8 cellular contexts compared by ENCODE assay signal in genomic region chr1:212432706-212433576, GRCh38. TPM values are rescaled to one million over a fixed set of nuclear protein-coding genes. Genes with fewer than 3 reads are reported as not detected.
DNase-seq lines count a peak whose midpoint lies in the region; ATAC-seq and TF ChIP-seq lines count a peak whose summit lies in the region.

Gene NENF, plus strand, starts transcription at chr1:212432920. Its CDS starts 24 bp downstream, at chr1:212432944.

- no peaks in the 10 kb centered on the region for H3K36me3 Mint-ChIP-seq in activated T-helper 2 cell treated with anti-CD3 and anti-CD28 coated beads, Interferon-gamma antibody, Interleukin-2, Interleukin-4, amounts not matched to agents 10 μg/mL and 5 μg/mL and 100 μg/mL, durations not matched to agents 14 hours and 24 hours and 36 hours (ENCODE audit: low read depth)
- peaks cover 4% of the 10 kb centered on the region for H3K36me3 Mint-ChIP-seq in nephron (ENCODE audit: low read depth)
- no peaks in the 10 kb centered on the region for H3K36me3 Mint-ChIP-seq in stimulated activated naive CD8-positive, alpha-beta T cell treated with anti-CD3 and anti-CD28 coated beads, Interleukin-15, Interleukin-2, amounts not matched to agents 100 ng/mL and 50 ng/mL, for 24 hours (ENCODE audit: low read depth)

- H3K4me1 Mint-ChIP-seq in activated T-helper 2 cell treated with anti-CD3 and anti-CD28 coated beads, Interferon-gamma antibody, Interleukin-2, Interleukin-4, amounts not matched to agents 10 μg/mL and 5 μg/mL and 100 μg/mL, durations not matched to agents 14 hours and 24 hours and 36 hours (ENCODE audit: low read depth): peaks cover 27% of the 10 kb centered on the region
- peaks cover 10% of the 10 kb centered on the region for H3K4me1 Mint-ChIP-seq in nephron
- peaks cover 33% of the 10 kb centered on the region for H3K4me1 Mint-ChIP-seq in stimulated activated naive CD8-positive, alpha-beta T cell treated with anti-CD3 and anti-CD28 coated beads, Interleukin-15, Interleukin-2, amounts not matched to agents 100 ng/mL and 50 ng/mL, for 24 hours (ENCODE audit: low read depth)

- TF ChIP-seq CTCF in fibroblast of pulmonary artery (IDR thresholded peaks at IDR 0.05; ENCODE audit: low read length, missing control alignments): no peak
- TF ChIP-seq CTCF in nephron (IDR thresholded peaks at IDR 0.05; ENCODE audit: unreplicated experiment in 3 of 3): no peak

- DNase-seq in DMS153 (lab: John Stamatoyannopoulos, UW): peak; percentile 78
- DNase-seq in RKO (ENCODE audit: low spot score): peak; percentile 86
- DNase-seq in activated T-helper 2 cell treated with anti-CD3 and anti-CD28 coated beads, Interferon-gamma antibody, Interleukin-2, Interleukin-4, amounts not matched to agents 10 μg/mL and 5 μg/mL and 100 μg/mL, durations not matched to agents 14 hours and 24 hours and 36 hours (ENCODE audit: low spot score): peak; percentile 73
- DNase-seq in fibroblast of pulmonary artery (ENCODE audit: low read depth): peak; percentile 78

- no peaks in the 10 kb centered on the region for H3K9me3 Mint-ChIP-seq in activated T-helper 2 cell treated with anti-CD3 and anti-CD28 coated beads, Interferon-gamma antibody, Interleukin-2, Interleukin-4, amounts not matched to agents 10 μg/mL and 5 μg/mL and 100 μg/mL, durations not matched to agents 14 hours and 24 hours and 36 hours
- H3K9me3 Mint-ChIP-seq in nephron: no peaks in the 10 kb centered on the region
- no peaks in the 10 kb centered on the region for H3K9me3 Mint-ChIP-seq in stimulated activated naive CD8-positive, alpha-beta T cell treated with anti-CD3 and anti-CD28 coated beads, Interleukin-15, Interleukin-2, amounts not matched to agents 100 ng/mL and 50 ng/mL, for 24 hours

- H3K27me3 Mint-ChIP-seq in activated T-helper 2 cell treated with anti-CD3 and anti-CD28 coated beads, Interferon-gamma antibody, Interleukin-2, Interleukin-4, amounts not matched to agents 10 μg/mL and 5 μg/mL and 100 μg/mL, durations not matched to agents 14 hours and 24 hours and 36 hours (ENCODE audit: low read depth): peaks cover 3% of the 10 kb centered on the region
- H3K27me3 Mint-ChIP-seq in nephron (ENCODE audit: low read depth): no peaks in the 10 kb centered on the region
- H3K27me3 Mint-ChIP-seq in stimulated activated naive CD8-positive, alpha-beta T cell treated with anti-CD3 and anti-CD28 coated beads, Interleukin-15, Interleukin-2, amounts not matched to agents 100 ng/mL and 50 ng/mL, for 24 hours: no peaks in the 10 kb centered on the region

- H3K4me3 ChIP-seq in HUES64 (ENCODE audit: low read length) (peak within 1 kb of the TSS; percentile 83), fibroblast of pulmonary artery (replicated peaks; ENCODE audit: low read depth, low read length) (peak within 1 kb of the TSS; percentile 72)

- no peaks in the 10 kb centered on the region for H3K9me3 ChIP-seq in HUES64 (ENCODE audit: insufficient read depth, low read depth, low read length)

- peak within 1 kb of the TSS; percentile 24 for H3K27ac Mint-ChIP-seq in activated T-helper 2 cell treated with anti-CD3 and anti-CD28 coated beads, Interferon-gamma antibody, Interleukin-2, Interleukin-4, amounts not matched to agents 10 μg/mL and 5 μg/mL and 100 μg/mL, durations not matched to agents 14 hours and 24 hours and 36 hours
- H3K27ac Mint-ChIP-seq in nephron: no peak within 1 kb of the TSS
- peak within 1 kb of the TSS; percentile 62 for H3K27ac Mint-ChIP-seq in stimulated activated naive CD8-positive, alpha-beta T cell treated with anti-CD3 and anti-CD28 coated beads, Interleukin-15, Interleukin-2, amounts not matched to agents 100 ng/mL and 50 ng/mL, for 24 hours

- no peak within 1 kb of the TSS for H3K27ac ChIP-seq in HUES64 (ENCODE audit: low read depth, low read length)

- peak; percentile 97 for ATAC-seq in GM21447 (IDR thresholded peaks at IDR 0.05; ENCODE audit: unreplicated experiment)

- 2% methylated on average over 86 of the region's 86 CpGs for WGBS in HUES64

- H3K36me3 ChIP-seq in HUES64 (ENCODE audit: insufficient read depth, low read length): no peaks in the 10 kb centered on the region

- peak within 1 kb of the TSS; percentile 61 for H3K9ac ChIP-seq in HUES64 (ENCODE audit: low read depth, low read length)

- H3K4me3 Mint-ChIP-seq in activated T-helper 2 cell treated with anti-CD3 and anti-CD28 coated beads, Interferon-gamma antibody, Interleukin-2, Interleukin-4, amounts not matched to agents 10 μg/mL and 5 μg/mL and 100 μg/mL, durations not matched to agents 14 hours and 24 hours and 36 hours (ENCODE audit: low read depth): peak within 1 kb of the TSS; percentile 76
- peak within 1 kb of the TSS; percentile 80 to 87 (median 86) for H3K4me3 Mint-ChIP-seq in nephron
- H3K4me3 Mint-ChIP-seq in stimulated activated naive CD8-positive, alpha-beta T cell treated with anti-CD3 and anti-CD28 coated beads, Interleukin-15, Interleukin-2, amounts not matched to agents 100 ng/mL and 50 ng/mL, for 24 hours: peak within 1 kb of the TSS; percentile 81

- intact Hi-C loops in activated T-helper 2 cell treated with anti-CD3 and anti-CD28 coated beads, Interferon-gamma antibody, Interleukin-2, Interleukin-4, amounts not matched to agents 10 μg/mL and 5 μg/mL and 100 μg/mL, durations not matched to agents 14 hours and 24 hours and 36 hours (cut with micrococcal nuclease): loop anchor here (1.0 to 2.0 kb wide), 2 partner anchors 18 to 1172 kb away; no protein-coding TSS in a partner anchor

- H3K4me1 ChIP-seq in HUES64 (ENCODE audit: insufficient read depth, low read length): peaks cover 15% of the 10 kb centered on the region

- peaks cover 18% of the 10 kb centered on the region for H3K27me3 ChIP-seq in HUES64 (ENCODE audit: insufficient read depth, low read length)

RNA-seq across cellular contexts. Expression of gene NENF, which starts in this region (rescaled TPM):
- polyA plus RNA-seq in HUES64 (2013, experiment 1 of 2): 23.1 TPM
- 23.1 TPM for polyA plus RNA-seq in HUES64 (2013, experiment 2 of 2)
- 41.6 and 42.5 TPM in 2 replicates for total RNA-seq in activated T-helper 2 cell treated with anti-CD3 and anti-CD28 coated beads, Interferon-gamma antibody, Interleukin-2, Interleukin-4, amounts not matched to agents 10 μg/mL and 5 μg/mL and 100 μg/mL, durations not matched to agents 14 hours and 24 hours and 36 hours

Comparison
In these comparisons a context has a peak if more than half of its experiments do, and no peak if none do; other contexts are left out.
1. H3K27ac Mint-ChIP-seq: peak in activated T-helper 2 cell treated with anti-CD3 and anti-CD28 coated beads, Interferon-gamma antibody, Interleukin-2, Interleukin-4, amounts not matched to agents 10 μg/mL and 5 μg/mL and 100 μg/mL, durations not matched to agents 14 hours and 24 hours and 36 hours (single experiment) and stimulated activated naive CD8-positive, alpha-beta T cell treated with anti-CD3 and anti-CD28 coated beads, Interleukin-15, Interleukin-2, amounts not matched to agents 100 ng/mL and 50 ng/mL, for 24 hours (single experiment); none in nephron (0 of 3).
2. Peak in every context shown above with its lines, with median percentiles within 50 percentile points of each other: DNase-seq and H3K4me3 Mint-ChIP-seq.